In genomic region chr7:129524405-129524804, GRCh38 we compare ENCODE assay signal across 9 cellular contexts. TPM values are rescaled to one million over a fixed set of nuclear protein-coding genes. Genes with fewer than 3 reads are reported as not detected.
DNase-seq lines count a peak whose midpoint lies in the region; ATAC-seq, FAIRE-seq and TF ChIP-seq lines count a peak whose summit lies in the region.
"Not testable (repeated sequence)": the region's sequence is repeated elsewhere in the genome, so short reads cannot be mapped to it uniquely, and the experiment has no call there.
"Had no signal": no experiment of that assay in that cellular context is flagged by ENCODE, and none has a peak within 500 bp of the region (broad histone marks: within the 10 kb centered on the region; RNA-seq: fewer than 3 reads in every experiment).

No MANE protein-coding gene starts in this region.

- WGBS in psoas muscle, 3 donors: 59 to 84% (median 60%) methylated on average over 2 of the region's 2 CpGs

- intact Hi-C loops in psoas muscle (cut with DNase I): not testable (repeated sequence)

- not testable (repeated sequence) for H3K27me3 ChIP-seq in bronchial epithelial cell (ENCODE audit: control insufficient read depth, insufficient read depth, low read length); psoas muscle (ENCODE audit: insufficient read depth in 3 of 3, low read length in 2 of 3)
- peaks cover 11% of the 10 kb centered on the region for H3K27me3 ChIP-seq in foreskin keratinocyte

- ATAC-seq in foreskin keratinocyte: not testable (repeated sequence)
- ATAC-seq in psoas muscle: peak in 2 of 4 donors; percentile 38 to 43

- H3K4me1 ChIP-seq in foreskin keratinocyte, psoas muscle: not testable (repeated sequence)

- H3K36me3 ChIP-seq in bronchial epithelial cell (ENCODE audit: control insufficient read depth, insufficient read depth, low read length); psoas muscle (ENCODE audit: insufficient read depth in 1 of 2, low read depth in 1 of 2): not testable (repeated sequence)

- not testable (repeated sequence) for TF ChIP-seq CTCF in AG09309 (IDR thresholded peaks at IDR 0.05; ENCODE audit: control insufficient read depth, insufficient read depth, low read depth, low read length, missing control alignments); bronchial epithelial cell (IDR thresholded peaks at IDR 0.05; ENCODE audit: insufficient read depth, low read length, severe bottlenecking); psoas muscle (IDR thresholded peaks at IDR 0.05)
- peak; percentile 6 for TF ChIP-seq CTCF in foreskin keratinocyte (conservative IDR thresholded peaks at IDR 0.05)

- not testable (repeated sequence) for FAIRE-seq in bronchial epithelial cell (lab: Jason Lieb, UNC)

- H3K27ac ChIP-seq in foreskin keratinocyte, psoas muscle: not testable (repeated sequence)

- DNase-seq in AG09309 (ENCODE audit: low read depth) (peak; percentile 63), GM04504 (ENCODE audit: low read depth) (peak; percentile 76), LoVo (ENCODE audit: low spot score) (peak; percentile 46), SW 1271 (lab: John Stamatoyannopoulos, UW) (peak; percentile 20 to 39), bronchial epithelial cell (ENCODE audit: low read depth) (peak; percentile 28), foreskin keratinocyte (peak in 1 of 2 donors; percentile 40), psoas muscle (peak; percentile 63)
- DNase-seq in NK-92 treated with Interleukin-12 subunit alpha and Interleukin-12 subunit beta, amount 100 ng/mL, for 24 hours (lab: John Stamatoyannopoulos, UW): peak; percentile 48

- not testable (repeated sequence) for H3K4me3 ChIP-seq in AG09309 (ENCODE audit: control insufficient read depth, low read depth, low read length); bronchial epithelial cell (ENCODE audit: low read depth, low read length); psoas muscle

- H3K9me3 ChIP-seq in psoas muscle: not testable (repeated sequence)

RNA-seq across cellular contexts. Expression of gene SMKR1, which starts 22.1 kb away (rescaled TPM):
- 0.26 and 1.3 TPM in 2 replicates for total RNA-seq in bronchial epithelial cell
- 0.48 and 0.56 TPM in 2 replicates for total RNA-seq in foreskin keratinocyte
- 0.78 and 1.0 TPM in 2 replicates for polyA plus RNA-seq in foreskin keratinocyte
- total RNA-seq in psoas muscle: under 1 TPM in 2 of 4 donors, not detected in 2; 0.22 to 0.74 TPM
- polyA plus RNA-seq in psoas muscle: under 1 TPM in 1 of 3 donors, not detected in 2; 0.25 TPM
- total RNA-seq: mesenteric fat pad had no signal
